1 cellular context compared by ENCODE assay signal in the genomic region with DNA sequence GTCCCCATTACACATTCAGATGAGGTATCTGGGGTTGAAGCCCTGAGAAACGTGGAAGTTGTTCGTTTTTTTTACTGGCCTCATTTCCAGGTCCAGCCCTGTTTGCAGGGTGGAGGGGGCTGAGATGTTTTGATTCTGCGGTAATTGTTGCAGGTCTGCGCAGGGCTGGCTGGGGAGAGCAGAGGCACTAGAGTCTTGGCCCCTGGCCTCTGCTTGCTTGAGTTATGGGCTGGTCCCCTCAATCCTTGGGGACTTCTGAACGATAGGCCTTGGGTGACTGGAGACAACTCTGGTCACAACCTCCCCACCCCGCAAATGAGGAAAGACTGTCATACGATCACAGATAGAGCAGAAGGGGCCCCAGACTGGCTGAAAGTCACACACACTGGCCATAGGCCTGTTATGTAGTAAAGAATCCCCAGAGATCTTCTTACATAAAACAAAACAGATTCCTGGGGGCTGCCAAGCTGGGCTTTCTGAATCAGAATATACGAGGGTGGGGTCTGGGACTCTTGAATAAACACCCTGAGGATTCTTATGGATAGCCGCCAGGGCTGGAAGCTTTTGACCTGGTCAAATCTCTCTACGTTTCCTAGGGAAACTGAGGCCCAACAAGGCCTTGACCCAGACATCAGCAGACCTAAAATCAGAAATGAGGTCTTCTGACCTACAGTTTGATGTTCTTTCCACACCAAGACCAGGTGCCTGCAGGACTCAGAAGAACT.
TF ChIP-seq lines count a peak whose summit lies in the region.

No MANE protein-coding gene starts in this region.

TF ChIP-seq in IMR-90, 13 proteins besides CTCF, POLR2A, EP300 and RAD21:
- no peak for TF ChIP-seq MAZ (IDR thresholded peaks at IDR 0.05; ENCODE audit: borderline replicate concordance, low read depth, low read length)
